27 cellular contexts compared by ENCODE assay signal in genomic region chr1:114299331-114300005, GRCh38.
DNase-seq lines count a peak whose midpoint lies in the region; TF ChIP-seq lines count a peak whose summit lies in the region.
"Had no signal": no experiment of that assay in that cellular context is flagged by ENCODE, and none has a peak within 500 bp of the region (broad histone marks: within the 10 kb centered on the region; RNA-seq: fewer than 3 reads in every experiment).

No MANE protein-coding gene starts in this region.

- H3K4me3 Mint-ChIP-seq in neural progenitor cell, result no peak overlapping the region
- no peak overlapping the region for H3K4me3 Mint-ChIP-seq in activated CD4-positive, alpha-beta T cell treated with anti-CD3 and anti-CD28 coated beads, Interleukin-2, amount 10 ng/mL, durations not matched to agents 7 days and 5 days
- H3K4me3 Mint-ChIP-seq in MCF 10A (ENCODE audit: unreplicated experiment), result no peak overlapping the region
- H3K4me3 Mint-ChIP-seq: IgD-negative memory B cell, naive B cell had no signal

- CTCF ChIA-PET in AG04450 (lab: Charles Lee), result interaction anchor here (1.0 to 4.2 kb wide), 2 partner anchors 17 to 46 kb away, joined by 3 to 33 read pairs; no protein-coding TSS in a partner anchor
- CTCF ChIA-PET in activated CD4-positive, alpha-beta T cell treated with anti-CD3 and anti-CD28 coated beads, Interleukin-2, amount 10 ng/mL, durations not matched to agents 7 days and 5 days (lab: Charles Lee), result interaction anchor here (1.3 to 1.4 kb wide), 2 partner anchors 17 to 48 kb away, joined by 3 to 4 read pairs; no protein-coding TSS in a partner anchor
- CTCF ChIA-PET in MCF 10A (lab: Yijun Ruan, JAX), result interaction anchor here (0.6 to 1.2 kb wide), 2 partner anchors 17 to 369 kb away, joined by 3 to 4 read pairs; no protein-coding TSS in a partner anchor

- no peak overlapping the region for H3K4me2 ChIP-seq in neural progenitor cell
- H3K4me2 ChIP-seq: A549; BLaER1 treated with 17β-estradiol and CSF1 and Interleukin-3, amounts not matched to agents 10 nM and 100 nM had no signal

- DNase-seq in AG04450 (ENCODE audit: low read depth, low spot score), result no peak
- DNase-seq in brain microvascular endothelial cell, result no peak
- peak; percentile 28 for DNase-seq in hepatic stellate cell (ENCODE audit: low spot score)
- DNase-seq in neural progenitor cell (ENCODE audit: low spot score), result no peak
- no peak for DNase-seq in activated CD4-positive, alpha-beta T cell treated with anti-CD3 and anti-CD28 coated beads, Interleukin-2, amount 10 ng/mL, durations not matched to agents 7 days and 5 days
- DNase-seq in activated CD8-positive, alpha-beta memory T cell treated with anti-CD3 and anti-CD28 coated beads, Interleukin-2, amount 50 U/mL, for 4 hours, result no peak
- DNase-seq in lower leg skin (ENCODE audit: low spot score in 2 of 2), result no peak
- no peak for DNase-seq in MCF 10A (ENCODE audit: unreplicated experiment)
- DNase-seq: activated CD4-positive, alpha-beta T cell treated with anti-CD3 and anti-CD28 coated beads, Interleukin-2, amount 50 U/mL, for 48 hours; activated CD4-positive, CD25-positive, alpha-beta regulatory T cell; anterior cingulate cortex; central memory CD4-positive, alpha-beta T cell; dermis blood vessel endothelial cell; H7; heart right ventricle; left cardiac atrium; naive B cell; NCI-H1105; NCI-H187 treated with DMSO at 0.1 percent for 48 hours; NCI-H69; occipital lobe had no signal

- 58 to 77% methylated on average over 9 of the region's 9 CpGs for WGBS in lower leg skin, 2 donors

- intact Hi-C loops in lower leg skin (cut with DNase I; ENCODE audit: low total_unique reads), result no loop called here
- intact Hi-C loops in MCF 10A (cut with micrococcal nuclease), result no loop called here

- H3K27ac Mint-ChIP-seq in neural progenitor cell, result peak overlapping the region; percentile 43
- no peak overlapping the region for H3K27ac Mint-ChIP-seq in activated CD4-positive, alpha-beta T cell treated with anti-CD3 and anti-CD28 coated beads, Interleukin-2, amount 10 ng/mL, durations not matched to agents 7 days and 5 days
- no peak overlapping the region for H3K27ac Mint-ChIP-seq in MCF 10A (ENCODE audit: low read depth, unreplicated experiment)
- H3K27ac Mint-ChIP-seq: activated naive CD4-positive, alpha-beta T cell treated with anti-CD3 and anti-CD28 coated beads, Interleukin-2, amount 50 U/mL, for 72 hours; activated T-helper 2 cell treated with anti-CD3 and anti-CD28 coated beads, Interferon-gamma antibody, Interleukin-2, Interleukin-4, amounts not matched to agents 10 μg/mL and 5 μg/mL and 100 μg/mL, durations not matched to agents 14 hours and 24 hours and 36 hours; IgD-negative memory B cell; naive B cell had no signal

- H3K4me3 ChIP-seq in AG04450 (ENCODE audit: low read depth, low read length), result no peak overlapping the region
- H3K4me3 ChIP-seq in brain microvascular endothelial cell (ENCODE audit: low read depth, low read length), result no peak overlapping the region
- H3K4me3 ChIP-seq in neural progenitor cell, result no peak overlapping the region
- no peak overlapping the region for H3K4me3 ChIP-seq in lower leg skin (ENCODE audit: low read depth, poor library complexity, severe bottlenecking)
- H3K4me3 ChIP-seq: A549; BLaER1 treated with 17β-estradiol and CSF1 and Interleukin-3, amounts not matched to agents 10 nM and 100 nM; heart right ventricle; tibial nerve had no signal

- H3K36me3 ChIP-seq in brain microvascular endothelial cell (replicated peaks) (no peaks in the 10 kb centered on the region), neural progenitor cell (no peaks in the 10 kb centered on the region)
- H3K36me3 ChIP-seq: BLaER1 treated with 17β-estradiol and CSF1 and Interleukin-3, amounts not matched to agents 10 nM and 100 nM; heart right ventricle; tibial nerve had no signal

- H3K27me3 Mint-ChIP-seq in neural progenitor cell (ENCODE audit: insufficient read depth, low read depth), result peaks cover 5% of the 10 kb centered on the region
- H3K27me3 Mint-ChIP-seq in activated CD4-positive, alpha-beta T cell treated with anti-CD3 and anti-CD28 coated beads, Interleukin-2, amount 10 ng/mL, durations not matched to agents 7 days and 5 days, result peaks cover 11% of the 10 kb centered on the region
- H3K27me3 Mint-ChIP-seq in MCF 10A (ENCODE audit: insufficient read depth, unreplicated experiment), result peaks cover 34% of the 10 kb centered on the region

- no peaks in the 10 kb centered on the region for H3K9me3 ChIP-seq in AG04450 (ENCODE audit: control insufficient read depth, insufficient read depth, low read length)
- peaks cover 5% of the 10 kb centered on the region for H3K9me3 ChIP-seq in neural progenitor cell (ENCODE audit: low read depth)
- H3K9me3 ChIP-seq: A549, heart right ventricle had no signal

- H3K36me3 Mint-ChIP-seq in neural progenitor cell (no peaks in the 10 kb centered on the region), MCF 10A (ENCODE audit: insufficient read depth, unreplicated experiment) (no peaks in the 10 kb centered on the region)
- H3K36me3 Mint-ChIP-seq in activated CD4-positive, alpha-beta T cell treated with anti-CD3 and anti-CD28 coated beads, Interleukin-2, amount 10 ng/mL, durations not matched to agents 7 days and 5 days (ENCODE audit: low read depth), result no peaks in the 10 kb centered on the region
- H3K36me3 Mint-ChIP-seq: activated naive CD4-positive, alpha-beta T cell treated with anti-CD3 and anti-CD28 coated beads, Interleukin-2, amount 50 U/mL, for 72 hours; IgD-negative memory B cell; naive B cell had no signal

- peak overlapping the region; percentile 26 for H2AFZ ChIP-seq in neural progenitor cell (replicated peaks)

- TF ChIP-seq CTCF in AG04450 (IDR thresholded peaks at IDR 0.05; ENCODE audit: low read depth, low read length) (peak; percentile 46), brain microvascular endothelial cell (IDR thresholded peaks at IDR 0.05; ENCODE audit: low read depth, low read length, missing control alignments) (peak; percentile 14), neural progenitor cell (IDR thresholded peaks at IDR 0.05) (no peak), lower leg skin (IDR thresholded peaks at IDR 0.05) (no peak), MCF 10A (IDR thresholded peaks at IDR 0.05; ENCODE audit: unreplicated experiment) (no peak)

- POLR2A ChIA-PET in AG04450 (lab: Yijun Ruan, JAX), result no interaction called here
- POLR2A ChIA-PET in activated CD4-positive, alpha-beta T cell treated with anti-CD3 and anti-CD28 coated beads, Interleukin-2, amount 10 ng/mL, durations not matched to agents 7 days and 5 days (lab: Charles Lee), result no interaction called here
- POLR2A ChIA-PET in MCF 10A (lab: Yijun Ruan, JAX), result no interaction called here

- H3F3A ChIP-seq in neural progenitor cell (ENCODE audit: low read depth), result no peaks in the 10 kb centered on the region

- H3K79me2 ChIP-seq in neural progenitor cell (ENCODE audit: low read depth), result no peaks in the 10 kb centered on the region

- H3K4me1 ChIP-seq in neural progenitor cell, result peaks cover 6% of the 10 kb centered on the region
- H3K4me1 ChIP-seq: A549, heart right ventricle had no signal

- no peak overlapping the region for H3K9ac ChIP-seq in neural progenitor cell
- H3K9ac ChIP-seq: BLaER1 treated with 17β-estradiol and CSF1 and Interleukin-3, amounts not matched to agents 10 nM and 100 nM had no signal

- BruUV-seq in MCF 10A (replicated peaks; lab: Mats Ljungman, UMichigan), result no TSS peak

- in situ Hi-C loops in brain microvascular endothelial cell (cut with HindIII; ENCODE audit: low pct_ligation_motif_present, low sequenced_read_pairs), result no loop called here

- no peak for TF ChIP-seq POLR2A in lower leg skin (IDR thresholded peaks at IDR 0.05)

- no peak overlapping the region for H3K27ac ChIP-seq in AG04450 (ENCODE audit: low read depth, low read length)
- H3K27ac ChIP-seq in brain microvascular endothelial cell, result no peak overlapping the region
- H3K27ac ChIP-seq in neural progenitor cell, result no peak overlapping the region
- H3K27ac ChIP-seq: A549; BLaER1 treated with 17β-estradiol and CSF1 and Interleukin-3, amounts not matched to agents 10 nM and 100 nM; heart right ventricle; tibial nerve had no signal

- H4K20me1 ChIP-seq in neural progenitor cell (ENCODE audit: low read depth), result no peaks in the 10 kb centered on the region
- H4K20me1 ChIP-seq: BLaER1 treated with 17β-estradiol and CSF1 and Interleukin-3, amounts not matched to agents 10 nM and 100 nM had no signal

- peaks cover 2% of the 10 kb centered on the region for H3K9me3 Mint-ChIP-seq in neural progenitor cell
- peaks cover 2% of the 10 kb centered on the region for H3K9me3 Mint-ChIP-seq in activated CD4-positive, alpha-beta T cell treated with anti-CD3 and anti-CD28 coated beads, Interleukin-2, amount 10 ng/mL, durations not matched to agents 7 days and 5 days
- H3K9me3 Mint-ChIP-seq in MCF 10A (ENCODE audit: unreplicated experiment), result no peaks in the 10 kb centered on the region
- H3K9me3 Mint-ChIP-seq: activated naive CD4-positive, alpha-beta T cell treated with anti-CD3 and anti-CD28 coated beads, Interleukin-2, amount 50 U/mL, for 72 hours; activated T-helper 2 cell treated with anti-CD3 and anti-CD28 coated beads, Interferon-gamma antibody, Interleukin-2, Interleukin-4, amounts not matched to agents 10 μg/mL and 5 μg/mL and 100 μg/mL, durations not matched to agents 14 hours and 24 hours and 36 hours; IgD-negative memory B cell; naive B cell had no signal

- H3K27me3 ChIP-seq in AG04450 (ENCODE audit: control insufficient read depth, insufficient read depth, low read length), result peaks cover 16% of the 10 kb centered on the region
- peaks cover 3% of the 10 kb centered on the region for H3K27me3 ChIP-seq in brain microvascular endothelial cell (replicated peaks)
- no peaks in the 10 kb centered on the region for H3K27me3 ChIP-seq in neural progenitor cell
- H3K27me3 ChIP-seq: BLaER1 treated with 17β-estradiol and CSF1 and Interleukin-3, amounts not matched to agents 10 nM and 100 nM; tibial nerve had no signal

- H3K4me1 Mint-ChIP-seq in neural progenitor cell, result peaks cover 11% of the 10 kb centered on the region
- peaks cover 5% of the 10 kb centered on the region for H3K4me1 Mint-ChIP-seq in activated CD4-positive, alpha-beta T cell treated with anti-CD3 and anti-CD28 coated beads, Interleukin-2, amount 10 ng/mL, durations not matched to agents 7 days and 5 days
- no peaks in the 10 kb centered on the region for H3K4me1 Mint-ChIP-seq in MCF 10A (ENCODE audit: insufficient read depth, unreplicated experiment)
- H3K4me1 Mint-ChIP-seq: naive B cell had no signal

Comparison
In these comparisons a context has a peak if more than half of its experiments do, and no peak if none do; other contexts are left out.
1. CTCF ChIP-seq: peak in AG04450 (single experiment) and brain microvascular endothelial cell (single experiment); none in neural progenitor cell (single experiment), lower leg skin (0 of 3) and MCF 10A (single experiment).